In genomic region chr2:149664896-149665295, GRCh38 we compare ENCODE assay signal across 29 cellular contexts.
"Had no signal": no experiment of that assay in that cellular context is flagged by ENCODE, and none has a peak within 500 bp of the region (broad histone marks: within the 10 kb centered on the region; RNA-seq: fewer than 3 reads in every experiment).

No MANE protein-coding gene starts in this region.

- H3K27ac ChIP-seq: colonic mucosa, coronary artery, dorsolateral prefrontal cortex, epithelial cell of prostate, esophagus muscularis mucosa, esophagus squamous epithelium, foreskin keratinocyte, gastrocnemius medialis, gastroesophageal sphincter, heart left ventricle, heart right ventricle had no signal

- H3K27me3 Mint-ChIP-seq: dendritic cell treated with granulocyte-macrophage colony-stimulating factor and Interleukin-4, amounts not matched to agents 40 ng/mL and 50 ng/mL, for 4 days had no signal

- H3K9me3 ChIP-seq: colonic mucosa, esophagus muscularis mucosa, esophagus squamous epithelium, gastrocnemius medialis, gastroesophageal sphincter had no signal

- H3K4me3 ChIP-seq: colonic mucosa, coronary artery, dorsolateral prefrontal cortex, esophagus muscularis mucosa, esophagus squamous epithelium, gastrocnemius medialis, gastroesophageal sphincter, heart left ventricle, heart right ventricle had no signal

- H3K36me3 ChIP-seq: colonic mucosa, esophagus muscularis mucosa, esophagus squamous epithelium, gastrocnemius medialis, gastroesophageal sphincter, heart left ventricle, heart right ventricle had no signal

- H3K27me3 ChIP-seq: colonic mucosa, dorsolateral prefrontal cortex, esophagus muscularis mucosa, esophagus squamous epithelium, foreskin keratinocyte, gastrocnemius medialis, gastroesophageal sphincter, heart left ventricle, heart right ventricle had no signal

- H3K4me1 ChIP-seq: colonic mucosa, gastrocnemius medialis had no signal

- H3K9me3 Mint-ChIP-seq: dendritic cell treated with granulocyte-macrophage colony-stimulating factor and Interleukin-4, amounts not matched to agents 40 ng/mL and 50 ng/mL, for 4 days; endodermal cell had no signal

- FAIRE-seq: colon, endometrium, endothelial cell of umbilical vein, frontal cortex had no signal

- DNase-seq: colonic mucosa; cortex of kidney; dermis blood vessel endothelial cell; dorsolateral prefrontal cortex; effector CD4-positive, alpha-beta T cell; effector CD8-positive, alpha-beta T cell; effector memory CD4-positive, alpha-beta T cell; effector memory CD8-positive, alpha-beta T cell; endodermal cell; erythroblast; esophagus squamous epithelium; foreskin fibroblast; foreskin keratinocyte; foreskin melanocyte; gastrocnemius medialis; glutamatergic neuron; head of caudate nucleus; heart left ventricle; heart right ventricle had no signal

- H3K4me3 Mint-ChIP-seq: dendritic cell treated with granulocyte-macrophage colony-stimulating factor and Interleukin-4, amounts not matched to agents 40 ng/mL and 50 ng/mL, for 4 days; effector memory CD8-positive, alpha-beta T cell; endodermal cell had no signal

- H3K27ac Mint-ChIP-seq: dendritic cell treated with granulocyte-macrophage colony-stimulating factor and Interleukin-4, amounts not matched to agents 40 ng/mL and 50 ng/mL, for 4 days; effector memory CD8-positive, alpha-beta T cell; endodermal cell had no signal

- ATAC-seq: effector memory CD8-positive, alpha-beta T cell; esophagus mucosa; foreskin keratinocyte; gastrocnemius medialis; gastroesophageal sphincter; heart left ventricle; heart right ventricle had no signal
